Comparison of ENCODE assay signal across 14 cellular contexts in the genomic region with DNA sequence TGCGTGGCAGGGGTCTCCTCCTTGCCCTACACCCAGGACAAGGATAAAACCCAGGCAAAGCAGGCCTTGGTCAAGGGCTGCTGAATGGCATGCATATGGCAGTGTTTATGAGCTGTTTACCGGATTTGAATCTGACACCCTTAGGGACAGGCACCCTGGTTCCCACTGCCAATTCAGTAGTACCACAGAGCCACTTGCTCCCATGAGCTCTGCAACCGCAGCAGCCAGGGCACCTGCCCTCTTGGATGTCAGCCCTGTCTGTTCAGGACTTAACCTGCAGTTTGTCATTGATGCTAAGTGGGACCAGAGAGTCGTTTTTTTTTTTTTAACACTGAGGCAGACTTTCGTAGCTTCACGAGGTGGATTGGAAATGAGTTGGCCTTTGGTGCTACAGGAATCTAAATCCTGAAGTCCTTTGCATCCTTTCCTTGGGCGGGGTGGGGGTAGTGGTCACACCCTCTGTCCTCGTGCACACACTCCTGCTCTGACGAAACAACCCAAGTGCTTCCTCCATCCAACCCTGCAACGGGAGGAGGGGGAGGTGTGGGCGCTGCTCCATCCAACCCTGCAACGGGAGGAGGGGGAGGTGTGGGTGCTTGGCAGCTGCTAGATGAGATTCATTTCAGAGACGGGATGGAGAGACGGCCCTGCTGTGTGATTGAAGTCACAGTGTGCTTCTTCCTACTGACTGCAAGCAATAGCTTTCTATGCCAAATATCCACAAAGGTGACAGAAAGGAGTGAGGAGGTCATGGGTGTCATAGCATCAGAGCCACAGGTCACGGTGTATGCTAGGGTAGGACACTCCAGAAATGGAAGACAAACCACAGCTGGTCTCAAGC.
DNase-seq lines count a peak whose midpoint lies in the region; ATAC-seq and TF ChIP-seq lines count a peak whose summit lies in the region.
"Had no signal": no experiment of that assay in that cellular context is flagged by ENCODE, and none has a peak within 500 bp of the region (broad histone marks: within the 10 kb centered on the region; RNA-seq: fewer than 3 reads in every experiment).

No MANE protein-coding gene starts in this region.

- no peaks in the 10 kb centered on the region for H3K79me2 ChIP-seq in hepatocyte

- H3K9me3 ChIP-seq in hepatocyte (ENCODE audit: low read depth), result no peaks in the 10 kb centered on the region
- H3K9me3 ChIP-seq in testis, result no peaks in the 10 kb centered on the region
- H3K9me3 ChIP-seq: Caco-2 had no signal

- peaks cover 4% of the 10 kb centered on the region for H3K27me3 Mint-ChIP-seq in endothelial cell (ENCODE audit: unreplicated experiment)
- peaks cover 25% of the 10 kb centered on the region for H3K27me3 Mint-ChIP-seq in stimulated activated naive CD8-positive, alpha-beta T cell treated with anti-CD3 and anti-CD28 coated beads, Interleukin-15, amount 100 ng/mL, for 72 hours
- H3K27me3 Mint-ChIP-seq: memory B cell had no signal

- H3K4me2 ChIP-seq in hepatocyte, result no peak overlapping the region

- intact Hi-C loops in testis (cut with DNase I; ENCODE audit: low total_unique reads), result no loop called here

- H4K20me1 ChIP-seq in hepatocyte (ENCODE audit: insufficient read depth, poor library complexity, severe bottlenecking), result no peaks in the 10 kb centered on the region

- H3K4me3 ChIP-seq in hepatocyte (no peak overlapping the region), testis (no peak overlapping the region)
- H3K4me3 ChIP-seq: cardiac muscle cell, heart right ventricle, spleen had no signal

- ATAC-seq in stimulated activated naive CD8-positive, alpha-beta T cell treated with anti-CD3 and anti-CD28 coated beads, Interleukin-15, amount 100 ng/mL, for 72 hours, result no peak

- H3K27ac ChIP-seq in hepatocyte (no peak overlapping the region), testis (no peak overlapping the region)
- H3K27ac ChIP-seq: cardiac muscle cell, heart right ventricle, spleen had no signal

- WGBS in hepatocyte (ENCODE audit: low lambda C conversion rate, missing lambda C conversion rate), result 76% methylated on average over 13 of the region's 15 CpGs
- WGBS in testis, 2 donors, result 69% methylated on average over 14 to 15 of the region's 15 CpGs

- no peak for TF ChIP-seq POLR2A in testis (IDR thresholded peaks at IDR 0.05)

- H3K36me3 ChIP-seq in hepatocyte (replicated peaks; ENCODE audit: insufficient read depth, low read depth) (no peaks in the 10 kb centered on the region), testis (ENCODE audit: low read depth, missing control alignments) (no peaks in the 10 kb centered on the region)
- H3K36me3 ChIP-seq: cardiac muscle cell, heart right ventricle, spleen had no signal

- DNase-seq in NCI-H1105 (lab: John Stamatoyannopoulos, UW) (peak; percentile 93), NCI-H524 (lab: John Stamatoyannopoulos, UW) (peak; percentile 83 to 91), hepatocyte (ENCODE audit: low spot score) (peak; percentile 29), testis (peak; percentile 5), endothelial cell (ENCODE audit: low spot score) (no peak), hippocampal formation (lab: John Stamatoyannopoulos, UW) (no peak), kidney tubule cell (ENCODE audit: low spot score) (no peak)
- DNase-seq in stimulated activated naive CD8-positive, alpha-beta T cell treated with anti-CD3 and anti-CD28 coated beads, Interleukin-15, amount 100 ng/mL, for 72 hours, result no peak
- DNase-seq: activated naive CD4-positive, alpha-beta T cell treated with anti-CD3 and anti-CD28 coated beads, Interleukin-2, amount 10 ng/mL, durations not matched to agents 7 days and 5 days; Caco-2; heart right ventricle; spleen had no signal

- H3K27ac Mint-ChIP-seq in endothelial cell (ENCODE audit: unreplicated experiment), result no peak overlapping the region
- H3K27ac Mint-ChIP-seq in stimulated activated naive CD8-positive, alpha-beta T cell treated with anti-CD3 and anti-CD28 coated beads, Interleukin-15, amount 100 ng/mL, for 72 hours, result no peak overlapping the region
- H3K27ac Mint-ChIP-seq: activated naive CD4-positive, alpha-beta T cell treated with anti-CD3 and anti-CD28 coated beads, Interleukin-2, amount 10 ng/mL, durations not matched to agents 7 days and 5 days; memory B cell had no signal

- no peak overlapping the region for H2AFZ ChIP-seq in hepatocyte

- H3K4me3 Mint-ChIP-seq in endothelial cell (ENCODE audit: unreplicated experiment), result no peak overlapping the region
- no peak overlapping the region for H3K4me3 Mint-ChIP-seq in stimulated activated naive CD8-positive, alpha-beta T cell treated with anti-CD3 and anti-CD28 coated beads, Interleukin-15, amount 100 ng/mL, for 72 hours
- H3K4me3 Mint-ChIP-seq: activated naive CD4-positive, alpha-beta T cell treated with anti-CD3 and anti-CD28 coated beads, Interleukin-2, amount 10 ng/mL, durations not matched to agents 7 days and 5 days; memory B cell had no signal

- no peaks in the 10 kb centered on the region for H3K4me1 Mint-ChIP-seq in endothelial cell (ENCODE audit: unreplicated experiment)
- no peaks in the 10 kb centered on the region for H3K4me1 Mint-ChIP-seq in stimulated activated naive CD8-positive, alpha-beta T cell treated with anti-CD3 and anti-CD28 coated beads, Interleukin-15, amount 100 ng/mL, for 72 hours
- H3K4me1 Mint-ChIP-seq: activated naive CD4-positive, alpha-beta T cell treated with anti-CD3 and anti-CD28 coated beads, Interleukin-2, amount 10 ng/mL, durations not matched to agents 7 days and 5 days had no signal

- H3K9me2 ChIP-seq in hepatocyte (replicated peaks; ENCODE audit: insufficient read depth), result no peaks in the 10 kb centered on the region

- no peaks in the 10 kb centered on the region for H3K27me3 ChIP-seq in hepatocyte
- no peaks in the 10 kb centered on the region for H3K27me3 ChIP-seq in testis
- H3K27me3 ChIP-seq: cardiac muscle cell had no signal

- no peaks in the 10 kb centered on the region for H3K36me3 Mint-ChIP-seq in endothelial cell (ENCODE audit: low read depth, unreplicated experiment)
- H3K36me3 Mint-ChIP-seq: activated naive CD4-positive, alpha-beta T cell treated with anti-CD3 and anti-CD28 coated beads, Interleukin-2, amount 10 ng/mL, durations not matched to agents 7 days and 5 days; memory B cell had no signal

- TF ChIP-seq CTCF in hepatocyte (IDR thresholded peaks at IDR 0.05; ENCODE audit: poor library complexity), result no peak
- TF ChIP-seq CTCF in testis (IDR thresholded peaks at IDR 0.05), result no peak
- no peak for TF ChIP-seq CTCF in endothelial cell (IDR thresholded peaks at IDR 0.05; ENCODE audit: unreplicated experiment)

- H3K4me1 ChIP-seq in hepatocyte (ENCODE audit: insufficient read depth) (peaks cover 5% of the 10 kb centered on the region), testis (no peaks in the 10 kb centered on the region)
- H3K4me1 ChIP-seq: heart right ventricle, spleen had no signal

- no peaks in the 10 kb centered on the region for H3K9me3 Mint-ChIP-seq in endothelial cell (ENCODE audit: unreplicated experiment)
- H3K9me3 Mint-ChIP-seq in stimulated activated naive CD8-positive, alpha-beta T cell treated with anti-CD3 and anti-CD28 coated beads, Interleukin-15, amount 100 ng/mL, for 72 hours, result no peaks in the 10 kb centered on the region
- H3K9me3 Mint-ChIP-seq: memory B cell had no signal

Comparison
In these comparisons a context has a peak if more than half of its experiments do, and no peak if none do; other contexts are left out.
1. DNase-seq: peak in NCI-H1105 (single experiment), NCI-H524 (2 of 2), hepatocyte (single experiment) and testis (single experiment); none in endothelial cell (single experiment), hippocampal formation (0 of 2), stimulated activated naive CD8-positive, alpha-beta T cell treated with anti-CD3 and anti-CD28 coated beads, Interleukin-15, amount 100 ng/mL, for 72 hours (0 of 2) and kidney tubule cell (single experiment).